8 cellular contexts compared by ENCODE assay signal in the genomic region with DNA sequence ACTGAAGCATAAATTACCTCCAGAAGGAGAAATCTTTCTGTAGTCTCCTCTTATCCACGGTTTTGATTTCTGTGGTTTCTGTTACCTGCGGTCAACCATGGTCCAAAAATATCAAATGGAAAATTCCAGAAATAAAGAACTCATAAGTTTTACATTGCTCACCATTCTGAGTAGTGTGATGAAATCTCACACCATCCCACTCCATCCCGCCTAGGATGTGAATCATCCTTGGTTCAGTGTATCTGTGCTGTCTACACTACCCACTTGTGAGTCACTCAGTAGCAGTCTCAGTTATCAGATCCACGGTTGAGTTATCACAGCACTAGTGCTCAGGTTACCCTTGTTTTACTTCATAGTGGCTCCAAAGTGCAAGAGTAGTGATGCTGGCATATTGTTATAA.
DNase-seq lines count a peak whose midpoint lies in the region; ATAC-seq and TF ChIP-seq lines count a peak whose summit lies in the region.

No MANE protein-coding gene starts in this region.

- no peak for TF ChIP-seq CTCF in PC-9 (conservative IDR thresholded peaks at IDR 0.05)
- TF ChIP-seq CTCF in progenitor cell of endocrine pancreas (IDR thresholded peaks at IDR 0.05; ENCODE audit: unreplicated experiment): no peak

- no peak overlapping the region for H3K27ac Mint-ChIP-seq in activated T-cell treated with anti-CD3 and anti-CD28 coated beads, Interleukin-2, amount 50 U/mL, for 24 hours
- H3K27ac Mint-ChIP-seq in progenitor cell of endocrine pancreas: no peak overlapping the region

- no peaks in the 10 kb centered on the region for H3K9me3 ChIP-seq in PC-9 (ENCODE audit: insufficient read depth, low read depth)

- H3K9me2 ChIP-seq in PC-9 (ENCODE audit: insufficient read depth): no peaks in the 10 kb centered on the region

- H3K27me3 ChIP-seq in PC-9 (ENCODE audit: insufficient read depth, low read depth): no peaks in the 10 kb centered on the region

- H3K9me3 Mint-ChIP-seq in activated T-cell treated with anti-CD3 and anti-CD28 coated beads, Interleukin-2, amount 50 U/mL, for 4 hours: no peaks in the 10 kb centered on the region
- H3K9me3 Mint-ChIP-seq in activated T-cell treated with anti-CD3 and anti-CD28 coated beads, Interleukin-2, amount 50 U/mL, for 24 hours: peaks cover 9% of the 10 kb centered on the region
- H3K9me3 Mint-ChIP-seq in progenitor cell of endocrine pancreas (ENCODE audit: low read depth): no peaks in the 10 kb centered on the region

- H3K79me2 ChIP-seq in PC-9 (ENCODE audit: low read depth): no peaks in the 10 kb centered on the region

- H3K4me1 ChIP-seq in PC-9 (replicated peaks; ENCODE audit: insufficient read depth): no peaks in the 10 kb centered on the region

- BruUV-seq in PC-9 (replicated peaks; lab: Mats Ljungman, UMichigan): no TSS peak

- H2AFZ ChIP-seq in PC-9: no peak overlapping the region

- peak overlapping the region; percentile 47; the same call in 1 of the 2 replicates for H3K27ac ChIP-seq in PC-9

- H3K4me3 Mint-ChIP-seq in activated T-cell treated with anti-CD3 and anti-CD28 coated beads, Interleukin-2, amount 50 U/mL, for 4 hours: no peak overlapping the region
- no peak overlapping the region for H3K4me3 Mint-ChIP-seq in activated T-cell treated with anti-CD3 and anti-CD28 coated beads, Interleukin-2, amount 50 U/mL, for 24 hours
- no peak overlapping the region for H3K4me3 Mint-ChIP-seq in progenitor cell of endocrine pancreas (ENCODE audit: low read depth)

- CTCF ChIA-PET in PC-9 (lab: Charles Lee): no interaction called here

- peak; percentile 82 to 85 for ATAC-seq in activated T-cell treated with anti-CD3 and anti-CD28 coated beads, Interleukin-2, amount 50 U/mL, for 4 hours
- peak; percentile 95 for ATAC-seq in stimulated activated naive CD8-positive, alpha-beta T cell treated with anti-CD3 and anti-CD28 coated beads, Interleukin-15, Interleukin-2, amounts not matched to agents 100 U/mL and 50 U/mL, for 24 hours
- ATAC-seq in HG03342 (IDR thresholded peaks at IDR 0.05; ENCODE audit: unreplicated experiment): no peak

- H3K4me2 ChIP-seq in PC-9: no peak overlapping the region

- DNase-seq in activated T-cell treated with anti-CD3 and anti-CD28 coated beads, Interleukin-2, amount 50 U/mL, for 4 hours: no peak
- DNase-seq in activated T-cell treated with anti-CD3 and anti-CD28 coated beads, Interleukin-2, amount 50 U/mL, for 24 hours: no peak
- DNase-seq in PC-9 (peak; percentile 2 to 74), head of caudate nucleus (peak in 27 of 42 donors; percentile 11 to 78 (median 44)), progenitor cell of endocrine pancreas (ENCODE audit: low spot score, unreplicated experiment) (no peak)
- DNase-seq in stimulated activated naive CD8-positive, alpha-beta T cell treated with anti-CD3 and anti-CD28 coated beads, Interleukin-15, Interleukin-2, amounts not matched to agents 100 U/mL and 50 U/mL, for 24 hours: peak; percentile 9
- DNase-seq in activated CD4-positive, alpha-beta T cell treated with anti-CD3 and anti-CD28 coated beads for 4 hours: no peak

- H3K36me3 ChIP-seq in PC-9 (ENCODE audit: low read depth): no peaks in the 10 kb centered on the region

- H3K36me3 Mint-ChIP-seq in activated T-cell treated with anti-CD3 and anti-CD28 coated beads, Interleukin-2, amount 50 U/mL, for 4 hours (ENCODE audit: insufficient read depth): no peaks in the 10 kb centered on the region
- H3K36me3 Mint-ChIP-seq in activated T-cell treated with anti-CD3 and anti-CD28 coated beads, Interleukin-2, amount 50 U/mL, for 24 hours (ENCODE audit: low read depth): no peaks in the 10 kb centered on the region
- H3K36me3 Mint-ChIP-seq in progenitor cell of endocrine pancreas (ENCODE audit: insufficient read depth): no peaks in the 10 kb centered on the region

- POLR2A ChIA-PET in PC-9 (lab: Charles Lee; ENCODE audit: unreplicated experiment): no interaction called here

- H3K4me1 Mint-ChIP-seq in activated T-cell treated with anti-CD3 and anti-CD28 coated beads, Interleukin-2, amount 50 U/mL, for 4 hours (ENCODE audit: low read depth): no peaks in the 10 kb centered on the region
- peaks cover 5% of the 10 kb centered on the region for H3K4me1 Mint-ChIP-seq in activated T-cell treated with anti-CD3 and anti-CD28 coated beads, Interleukin-2, amount 50 U/mL, for 24 hours (ENCODE audit: low read depth)
- peaks cover 15% of the 10 kb centered on the region for H3K4me1 Mint-ChIP-seq in progenitor cell of endocrine pancreas (ENCODE audit: low read depth)

- H3F3A ChIP-seq in PC-9 (ENCODE audit: insufficient read depth, low read depth): no peaks in the 10 kb centered on the region; the same call in 1 of the 2 replicates

- no peak overlapping the region for H3K4me3 ChIP-seq in PC-9

- no peaks in the 10 kb centered on the region for H3K27me3 Mint-ChIP-seq in activated T-cell treated with anti-CD3 and anti-CD28 coated beads, Interleukin-2, amount 50 U/mL, for 4 hours (ENCODE audit: low read depth)
- no peaks in the 10 kb centered on the region for H3K27me3 Mint-ChIP-seq in activated T-cell treated with anti-CD3 and anti-CD28 coated beads, Interleukin-2, amount 50 U/mL, for 24 hours
- H3K27me3 Mint-ChIP-seq in progenitor cell of endocrine pancreas: no peaks in the 10 kb centered on the region

- H4K20me1 ChIP-seq in PC-9 (ENCODE audit: insufficient read depth): no peaks in the 10 kb centered on the region

- intact Hi-C loops in PC-9 (cut with micrococcal nuclease; ENCODE audit: unreplicated experiment): no loop called here
- intact Hi-C loops in head of caudate nucleus (cut with DNase I): no loop called here

Comparison
In these comparisons a context has a peak if more than half of its experiments do, and no peak if none do; other contexts are left out.
1. DNase-seq: peak in PC-9 (2 of 2), head of caudate nucleus (27 of 42) and stimulated activated naive CD8-positive, alpha-beta T cell treated with anti-CD3 and anti-CD28 coated beads, Interleukin-15, Interleukin-2, amounts not matched to agents 100 U/mL and 50 U/mL, for 24 hours (single experiment); none in activated T-cell treated with anti-CD3 and anti-CD28 coated beads, Interleukin-2, amount 50 U/mL, for 4 hours (single experiment), activated T-cell treated with anti-CD3 and anti-CD28 coated beads, Interleukin-2, amount 50 U/mL, for 24 hours (single experiment), progenitor cell of endocrine pancreas (single experiment) and activated CD4-positive, alpha-beta T cell treated with anti-CD3 and anti-CD28 coated beads for 4 hours (0 of 2).